4 cellular contexts compared by ENCODE assay signal in genomic region chr20:39280875-39281274, GRCh38.
TF ChIP-seq lines count a peak whose summit lies in the region.

No MANE protein-coding gene starts in this region.

TF ChIP-seq in HepG2, 621 proteins besides CTCF, POLR2A, EP300 and RAD21:
- TF ChIP-seq GATAD2A (CRISPR knock-in tag; IDR thresholded peaks at IDR 0.05): no peak
- TF ChIP-seq NR2F6 (IDR thresholded peaks at IDR 0.05): peak; percentile 56; the same call in 1 of the 2 replicates
- TF ChIP-seq NR2F6 (CRISPR knock-in tag; IDR thresholded peaks at IDR 0.05): no peak

TF ChIP-seq in GM12878, 131 proteins besides CTCF, POLR2A, EP300 and RAD21:
- TF ChIP-seq IKZF1 (conservative IDR thresholded peaks at IDR 0.05) (no peak), NR2C1 (IDR thresholded peaks at IDR 0.05) (peak; percentile 15; the same call in 1 of the 2 replicates)

TF ChIP-seq in K562, 482 proteins besides CTCF, POLR2A, EP300 and RAD21:
- TF ChIP-seq HNRNPLL (IDR thresholded peaks at IDR 0.05; ENCODE audit: low read depth, low read length, poor library complexity, severe bottlenecking) (no peak), NR2C1 (IDR thresholded peaks at IDR 0.05) (peak; percentile 73), NR2C1 (tag; IDR thresholded peaks at IDR 0.05) (0 out of 2 replicates have a peak, but pooled peaks have one; percentile 56), NR2C2 (CRISPR knock-in tag; IDR thresholded peaks at IDR 0.05) (no peak), NR2C2 (tag; IDR thresholded peaks at IDR 0.05) (0 out of 2 replicates have a peak, but pooled peaks have one; percentile 24)

TF ChIP-seq in liver, 16 proteins besides CTCF, POLR2A, EP300 and RAD21:
- TF ChIP-seq NR2F2 (IDR thresholded peaks at IDR 0.05) (peak; percentile 23), EGR1 (IDR thresholded peaks at IDR 0.05; ENCODE audit: low read depth in 2 of 2) (no peak)
TF ChIP-seq in liver: peak in this region for 1.
